ENCODE assay signal across 3 cellular contexts in the genomic region with DNA sequence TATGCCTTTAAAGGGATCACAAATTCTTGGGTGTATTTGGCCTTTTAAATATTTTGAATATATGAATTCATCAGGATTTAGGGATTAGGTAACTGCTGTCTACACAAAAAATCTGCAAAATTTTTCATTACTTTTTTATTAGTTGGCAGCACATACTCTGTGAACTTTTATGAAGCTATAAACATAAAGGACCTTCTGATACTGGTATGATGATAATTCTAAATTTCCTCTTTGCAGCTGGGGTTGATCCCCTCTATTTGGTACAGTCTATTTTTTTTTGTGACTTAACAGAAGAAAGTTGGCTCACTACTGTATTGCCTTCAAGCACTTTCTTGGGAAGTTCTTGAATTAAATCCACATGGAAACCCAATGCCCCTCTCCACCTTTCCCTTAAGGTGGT.
"Had no signal": no experiment of that assay in that cellular context is flagged by ENCODE, and none has a peak within 500 bp of the region (broad histone marks: within the 10 kb centered on the region; RNA-seq: fewer than 3 reads in every experiment).

No MANE protein-coding gene starts in this region.

- DNase-seq: GDM1, GF-D8 had no signal

- ATAC-seq: GM12878 had no signal

- H3K4me3 ChIP-seq: GM12878 had no signal
